ENCODE assay signal across 24 cellular contexts in the genomic region with DNA sequence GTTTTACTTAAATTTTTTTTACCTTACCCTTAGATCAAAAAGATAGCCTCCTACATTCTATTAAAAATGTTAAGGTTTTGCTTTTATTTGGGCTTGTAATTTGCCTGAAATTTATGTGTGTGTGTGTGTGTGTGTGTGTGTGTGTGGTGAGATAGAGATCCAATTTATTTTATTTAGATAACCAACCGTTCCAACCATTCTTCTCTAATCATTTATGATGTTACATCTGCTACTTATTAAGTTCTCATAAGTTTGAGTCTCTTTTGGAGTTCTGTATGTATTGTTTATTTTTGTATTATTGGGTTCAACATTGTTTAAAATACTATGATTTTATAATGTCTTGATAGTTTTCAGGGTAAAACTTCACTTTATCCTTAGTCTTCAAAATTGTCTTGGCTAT.
"Had no signal": no experiment of that assay in that cellular context is flagged by ENCODE, and none has a peak within 500 bp of the region (broad histone marks: within the 10 kb centered on the region; RNA-seq: fewer than 3 reads in every experiment).

No MANE protein-coding gene starts in this region.

- FAIRE-seq: HTR-8/SVneo, RCC 7860 had no signal

- H3K4me3 ChIP-seq: MG63, SJSA1, SK-N-MC had no signal

- H3K27me3 ChIP-seq: MG63, SJSA1 had no signal

- DNase-seq: Karpas-422, KG1, MG63, NCI-H1092, NCI-H1105 treated with DMSO at 0.1 percent for 48 hours, NCI-H1417 treated with DMSO at 0.1 percent for 48 hours, NCI-H146, NCI-H1694 treated with DMSO at 0.1 percent for 48 hours, NCI-H1930, NCI-H2081, NCI-H2171, NCI-H226, NCI-H446, NCI-H510A, NCI-H524 treated with DMSO at 0.1 percent for 48 hours, NCI-H69, NCI-H774, Right ventricle myocardium superior, RPMI8226, SIG-M5 had no signal

- H3K36me3 ChIP-seq: MG63, SJSA1 had no signal

- H3K27ac ChIP-seq: SJSA1, SK-N-MC had no signal

- H3K4me1 ChIP-seq: SJSA1 had no signal

- H3K9me3 ChIP-seq: SJSA1 had no signal
